8 cellular contexts compared by ENCODE assay signal in genomic region chr3:149494022-149494758, GRCh38. TPM values are rescaled to one million over a fixed set of nuclear protein-coding genes. Genes with fewer than 3 reads are reported as not detected.
DNase-seq lines count a peak whose midpoint lies in the region; ATAC-seq and TF ChIP-seq lines count a peak whose summit lies in the region.

No MANE protein-coding gene starts in this region.

- no peaks in the 10 kb centered on the region for H3K4me1 ChIP-seq in A673 (ENCODE audit: insufficient read depth, low read length, poor library complexity, severe bottlenecking)

- H3K27ac ChIP-seq in A673 (ENCODE audit: low read depth, low read length, poor library complexity, severe bottlenecking) (no peak overlapping the region), VCaP (no peak overlapping the region)

- H3K27me3 ChIP-seq in A673 (replicated peaks; ENCODE audit: insufficient read depth, low read depth, low read length, poor library complexity): peaks cover 4% of the 10 kb centered on the region

- peak; percentile 82 for DNase-seq in A673 (ENCODE audit: low spot score)
- peak; percentile 38 for DNase-seq in GM10266 (ENCODE audit: extremely low spot score)
- peak; percentile 30 for DNase-seq in NCI-H1092 treated with DMSO at 0.1 percent for 48 hours (lab: John Stamatoyannopoulos, UW)
- DNase-seq in fibroblast of villous mesenchyme (ENCODE audit: low read depth): peak; percentile 76
- peak in 35 of 56 donors; percentile 1 to 57 (median 8) for DNase-seq in nucleus accumbens (lab: John Stamatoyannopoulos, UW)
- DNase-seq in central memory CD4-positive, alpha-beta T cell: no peak

- no peaks in the 10 kb centered on the region for H3K36me3 ChIP-seq in A673 (ENCODE audit: insufficient read depth, low read length, poor library complexity, severe bottlenecking)

- BruUV-seq in A673 (replicated peaks; lab: Mats Ljungman, UMichigan): no TSS peak

- CTCF ChIA-PET in A673 (lab: Charles Lee): interaction anchor here (0.6 to 1.9 kb wide), 3 partner anchors 34 to 314 kb away, joined by 3 to 6 read pairs (median 3); no protein-coding TSS in a partner anchor

- H3K4me3 ChIP-seq in A673 (ENCODE audit: low read depth, low read length, poor library complexity, severe bottlenecking) (no peak overlapping the region), fibroblast of villous mesenchyme (ENCODE audit: low read depth, low read length) (no peak overlapping the region)

- intact Hi-C loops in A673 (cut with micrococcal nuclease; ENCODE audit: unreplicated experiment): loop anchor here (1.0 to 10.0 kb wide), 3 partner anchors 277 to 731 kb away; no protein-coding TSS in a partner anchor

- POLR2A ChIA-PET in A673 (lab: Charles Lee; ENCODE audit: low non-redundant PET): no interaction called here

- TF ChIP-seq CTCF in A673 (conservative IDR thresholded peaks at IDR 0.05; ENCODE audit: low read depth, low read length): peak; percentile 92
- TF ChIP-seq CTCF in GM10266 (IDR thresholded peaks at IDR 0.05; ENCODE audit: control insufficient read depth, insufficient read depth, low read depth, missing control alignments): peak; percentile 63
- TF ChIP-seq CTCF in VCaP (conservative IDR thresholded peaks at IDR 0.05): peak; percentile 86
- peak; percentile 92 for TF ChIP-seq CTCF in fibroblast of villous mesenchyme (IDR thresholded peaks at IDR 0.05; ENCODE audit: insufficient read depth, low read depth, low read length)

- no peak for ATAC-seq in GM18907 (IDR thresholded peaks at IDR 0.05; ENCODE audit: unreplicated experiment)

- H3K9me3 ChIP-seq in A673 (ENCODE audit: low read depth, low read length, poor library complexity, severe bottlenecking): no peaks in the 10 kb centered on the region

RNA-seq across cellular contexts. Expression of gene TM4SF4, which starts 19.7 kb away (rescaled TPM):
- total RNA-seq in A673 (2021): not detected in 2 replicates
- total RNA-seq in fibroblast of villous mesenchyme: under 0.01 TPM in 1 of 2 replicates, not detected in the other
